In genomic region chr16:89324056-89325010, GRCh38 we compare ENCODE assay signal across 9 cellular contexts.
DNase-seq lines count a peak whose midpoint lies in the region; ATAC-seq and TF ChIP-seq lines count a peak whose summit lies in the region.
"Had no signal": no experiment of that assay in that cellular context is flagged by ENCODE, and none has a peak within 500 bp of the region (broad histone marks: within the 10 kb centered on the region; RNA-seq: fewer than 3 reads in every experiment).

No MANE protein-coding gene starts in this region.

- H3K9me3 ChIP-seq in BE2C, result no peaks in the 10 kb centered on the region
- H3K9me3 ChIP-seq: thoracic aorta had no signal

- H3K27ac ChIP-seq in C4-2B, result peak overlapping the region; percentile 90

- peaks cover 32% of the 10 kb centered on the region for H3K36me3 Mint-ChIP-seq in activated CD4-positive, alpha-beta T cell treated with anti-CD3 and anti-CD28 coated beads, Interleukin-2, amount 10 ng/mL, durations not matched to agents 24 days and 14 days (ENCODE audit: low read depth)

- no peaks in the 10 kb centered on the region for H3K27me3 Mint-ChIP-seq in activated CD4-positive, alpha-beta T cell treated with anti-CD3 and anti-CD28 coated beads, Interleukin-2, amount 10 ng/mL, durations not matched to agents 24 days and 14 days

- H3K4me1 ChIP-seq in BE2C, result peaks cover 38% of the 10 kb centered on the region

- H3K4me1 Mint-ChIP-seq in activated CD4-positive, alpha-beta T cell treated with anti-CD3 and anti-CD28 coated beads, Interleukin-2, amount 10 ng/mL, durations not matched to agents 24 days and 14 days, result peaks cover 82% of the 10 kb centered on the region

- H3K27me3 ChIP-seq in BE2C, result no peaks in the 10 kb centered on the region

- TF ChIP-seq CTCF in C4-2B (conservative IDR thresholded peaks at IDR 0.05), result no peak
- no peak for TF ChIP-seq CTCF in BE2C (IDR thresholded peaks at IDR 0.05; ENCODE audit: low read depth, low read length)

- H3K36me3 ChIP-seq in BE2C, result peaks cover 6% of the 10 kb centered on the region; the same call in 1 of the 2 replicates
- H3K36me3 ChIP-seq: thoracic aorta had no signal

- H3K4me3 Mint-ChIP-seq in activated CD4-positive, alpha-beta T cell treated with anti-CD3 and anti-CD28 coated beads, Interleukin-2, amount 10 ng/mL, durations not matched to agents 24 days and 14 days, result peak overlapping the region; percentile 66

- ATAC-seq in GM21786 (IDR thresholded peaks at IDR 0.05; ENCODE audit: unreplicated experiment), result peak; percentile 56
- no peak for ATAC-seq in GM18519 (IDR thresholded peaks at IDR 0.05; ENCODE audit: low FRiP score, unreplicated experiment)

- peak; percentile 75 for DNase-seq in activated CD4-positive, alpha-beta T cell treated with anti-CD3 and anti-CD28 coated beads, Interleukin-2, amount 10 ng/mL, durations not matched to agents 24 days and 14 days
- DNase-seq in glomerular visceral epithelial cell (ENCODE audit: extremely low spot score), result peak; percentile 89
- peak; percentile 52 to 64 for DNase-seq in stimulated activated CD8-positive, alpha-beta memory T cell treated with anti-CD3 and anti-CD28 coated beads, Interleukin-15, amount 100 ng/mL, for 48 hours (ENCODE audit: low read depth in 2 of 2)
- no peak for DNase-seq in NCI-H1092 treated with DMSO at 0.1 percent for 48 hours (lab: John Stamatoyannopoulos, UW)
- no peak for DNase-seq in BE2C

- peak overlapping the region; percentile 84 for H3K27ac Mint-ChIP-seq in activated CD4-positive, alpha-beta T cell treated with anti-CD3 and anti-CD28 coated beads, Interleukin-2, amount 10 ng/mL, durations not matched to agents 24 days and 14 days

- no peaks in the 10 kb centered on the region for H3K9me3 Mint-ChIP-seq in activated CD4-positive, alpha-beta T cell treated with anti-CD3 and anti-CD28 coated beads, Interleukin-2, amount 10 ng/mL, durations not matched to agents 24 days and 14 days

- H3K4me3 ChIP-seq in BE2C (ENCODE audit: low read depth, low read length), result no peak overlapping the region
- H3K4me3 ChIP-seq: thoracic aorta had no signal

- intact Hi-C loops in activated CD4-positive, alpha-beta T cell treated with anti-CD3 and anti-CD28 coated beads, Interleukin-2, amount 10 ng/mL, durations not matched to agents 24 days and 14 days (cut with micrococcal nuclease), result loop anchor here (1.0 kb wide), 3 partner anchors 8 to 181 kb away; no protein-coding TSS in a partner anchor

Comparison
In these comparisons a context has a peak if more than half of its experiments do, and no peak if none do; other contexts are left out.
1. DNase-seq: peak in activated CD4-positive, alpha-beta T cell treated with anti-CD3 and anti-CD28 coated beads, Interleukin-2, amount 10 ng/mL, durations not matched to agents 24 days and 14 days (single experiment), glomerular visceral epithelial cell (single experiment) and stimulated activated CD8-positive, alpha-beta memory T cell treated with anti-CD3 and anti-CD28 coated beads, Interleukin-15, amount 100 ng/mL, for 48 hours (2 of 2); none in NCI-H1092 treated with DMSO at 0.1 percent for 48 hours (single experiment) and BE2C (single experiment).